30 cellular contexts compared by ENCODE assay signal in genomic region chr7:118175751-118176150, GRCh38. TPM values are rescaled to one million over a fixed set of nuclear protein-coding genes. Genes with fewer than 3 reads are reported as not detected.
"Had no signal": no experiment of that assay in that cellular context is flagged by ENCODE, and none has a peak within 500 bp of the region (broad histone marks: within the 10 kb centered on the region; RNA-seq: fewer than 3 reads in every experiment).

No MANE protein-coding gene starts in this region.

- H3K27ac ChIP-seq: coronary artery, esophagus squamous epithelium, heart left ventricle, hepatocyte, neural progenitor cell, parathyroid adenoma, right atrium auricular region, sigmoid colon, testis, tibial artery had no signal

- DNase-seq: dermis blood vessel endothelial cell; effector memory CD4-positive, alpha-beta T cell; erythroblast; esophagus squamous epithelium; heart left ventricle; kidney; mesenchymal stem cell; mucosa of descending colon; naive thymus-derived CD4-positive, alpha-beta T cell; sigmoid colon; stimulated activated CD4-positive, alpha-beta T cell treated with anti-CD3 and anti-CD28 coated beads, Interleukin-2, amount 100 ng/mL, for 24 hours; stimulated activated CD4-positive, alpha-beta T cell treated with anti-CD3 and anti-CD28 coated beads, Interleukin-4, amount 100 ng/mL, for 24 hours; stimulated activated naive CD4-positive, alpha-beta T cell treated with Interleukin-2 at 50 U/mL for 16 hours; substantia nigra; testis; tibial artery had no signal

- H3K27me3 ChIP-seq: esophagus squamous epithelium, heart left ventricle, hepatocyte, neural progenitor cell, right atrium auricular region, sigmoid colon, testis, tibial artery had no signal

- H3K36me3 ChIP-seq: esophagus squamous epithelium, heart left ventricle, neural progenitor cell, right atrium auricular region, sigmoid colon, tibial artery had no signal

- ATAC-seq: heart left ventricle; left lobe of liver; mucosa of descending colon; naive thymus-derived CD4-positive, alpha-beta T cell; stimulated activated effector memory CD8-positive, alpha-beta T cell treated with anti-CD3 and anti-CD28 coated beads, Interleukin-12 subunit alpha, Interleukin-12 subunit beta, amount 100 ng/mL, for 72 hours had no signal

- H3K9ac ChIP-seq: neural progenitor cell, parathyroid adenoma had no signal

- H2AFZ ChIP-seq: hepatocyte, neural progenitor cell, parathyroid adenoma had no signal

- H3K4me2 ChIP-seq: hepatocyte, neural progenitor cell had no signal

- H3K4me1 ChIP-seq: esophagus squamous epithelium, heart left ventricle, neural progenitor cell, parathyroid adenoma, right atrium auricular region, sigmoid colon, testis, tibial artery had no signal

- H3K9me3 ChIP-seq: esophagus squamous epithelium, heart left ventricle, mucosa of descending colon, right atrium auricular region, sigmoid colon, testis, tibial artery had no signal

- H3K4me3 ChIP-seq: coronary artery, esophagus squamous epithelium, heart left ventricle, hepatocyte, lung, mucosa of descending colon, neural progenitor cell, right atrium auricular region, sigmoid colon, testis, tibial artery had no signal

- H3K79me2 ChIP-seq: hepatocyte, parathyroid adenoma had no signal

- FAIRE-seq: endothelial cell of umbilical vein, frontal cortex, kidney had no signal

RNA-seq across cellular contexts. Expression of gene ANKRD7, which starts 48.8 kb away (rescaled TPM):
- total RNA-seq: dermis blood vessel endothelial cell; glomerular endothelial cell; left lobe of liver; mesothelial cell of epicardium; naive thymus-derived CD4-positive, alpha-beta T cell; progenitor cell of endocrine pancreas had no signal
- polyA plus RNA-seq: endothelial cell of umbilical vein, liver, sigmoid colon had no signal
